Comparison of ENCODE assay signal across 22 cellular contexts in the genomic region with DNA sequence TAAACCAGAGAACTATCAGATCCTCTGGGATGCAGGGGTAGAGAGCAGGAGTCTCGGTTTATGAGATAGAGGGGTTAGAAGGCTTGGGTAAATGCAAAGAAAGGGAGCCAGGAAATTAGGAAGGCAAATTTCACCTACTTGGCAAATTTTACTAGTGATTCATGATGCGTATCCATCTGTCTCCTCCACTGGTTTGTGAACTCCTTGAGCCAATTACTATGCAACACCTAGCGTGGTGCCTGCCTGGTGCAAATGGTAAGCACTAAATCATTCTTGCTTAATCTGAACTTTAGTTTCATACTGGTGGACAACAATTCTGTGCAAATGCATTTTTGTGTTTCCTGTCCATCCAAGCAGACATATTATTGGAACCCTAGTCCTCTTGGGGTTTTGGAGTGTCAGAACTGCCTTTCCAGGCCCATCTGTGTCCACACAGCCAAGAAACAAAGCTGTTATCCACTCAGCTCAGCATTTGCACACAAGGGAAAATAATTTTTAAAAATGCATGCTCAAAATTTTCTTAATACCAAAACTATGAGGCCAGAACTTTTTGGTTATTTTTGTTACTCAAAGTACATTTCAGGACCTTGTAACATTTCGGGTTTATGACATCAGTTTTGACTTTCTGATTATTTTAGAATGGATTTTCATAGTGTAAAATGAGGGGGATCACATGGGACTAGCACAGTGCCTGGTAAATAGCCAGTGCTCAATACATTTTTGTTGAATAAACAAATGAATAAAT. TPM values are rescaled to one million over a fixed set of nuclear protein-coding genes. Genes with fewer than 3 reads are reported as not detected.
DNase-seq lines count a peak whose midpoint lies in the region; ATAC-seq and TF ChIP-seq lines count a peak whose summit lies in the region.
"Had no signal": no experiment of that assay in that cellular context is flagged by ENCODE, and none has a peak within 500 bp of the region (broad histone marks: within the 10 kb centered on the region; RNA-seq: fewer than 3 reads in every experiment).

No MANE protein-coding gene starts in this region.

- no peak overlapping the region for H2AFZ ChIP-seq in GM23338
- no peak overlapping the region for H2AFZ ChIP-seq in MM.1S (ENCODE audit: low read length)

- no peak overlapping the region for H3K27ac ChIP-seq in GM23338 (ENCODE audit: low read depth)
- H3K27ac ChIP-seq in tibial nerve: no peak overlapping the region
- no peak overlapping the region for H3K27ac ChIP-seq in MM.1S (ENCODE audit: low read length)
- H3K27ac ChIP-seq: epithelial cell of prostate had no signal

- H3K4me3 Mint-ChIP-seq in GM23338: no peak overlapping the region
- H3K4me3 Mint-ChIP-seq in glutamatergic neuron (ENCODE audit: unreplicated experiment): peak overlapping the region; percentile 75
- H3K4me3 Mint-ChIP-seq: CD8-positive, alpha-beta T cell; naive thymus-derived CD4-positive, alpha-beta T cell had no signal

- whole genome bisulfite sequencing in tibial nerve, 2 donors: 70 to 71% methylated on average over 4 of the region's 4 CpGs

- no peak for TF ChIP-seq EP300 in tibial nerve (IDR thresholded peaks at IDR 0.05)

- H3K9me3 ChIP-seq in tibial nerve (no peaks in the 10 kb centered on the region), MM.1S (replicated peaks; ENCODE audit: insufficient read depth, low read length) (no peaks in the 10 kb centered on the region)
- H3K9me3 ChIP-seq: ascending aorta had no signal

- in situ Hi-C loops in Caki2 (cut with HindIII; ENCODE audit: low pct_unique_long_range_greater_than_20kb, low sequenced_read_pairs): no loop called here

- H3K27me3 Mint-ChIP-seq in GM23338 (ENCODE audit: insufficient read depth, low read depth, poor library complexity) (no peaks in the 10 kb centered on the region), glutamatergic neuron (ENCODE audit: unreplicated experiment) (peaks cover 4% of the 10 kb centered on the region)

- no peak for ATAC-seq in GM23338
- no peak for ATAC-seq in HG03469 (IDR thresholded peaks at IDR 0.05; ENCODE audit: unreplicated experiment)
- ATAC-seq: CD8-positive, alpha-beta T cell; K562; naive thymus-derived CD4-positive, alpha-beta T cell had no signal

- no peaks in the 10 kb centered on the region for H3K79me2 ChIP-seq in GM23338 (replicated peaks; ENCODE audit: insufficient read depth)
- H3K79me2 ChIP-seq in MM.1S (ENCODE audit: low read length): no peaks in the 10 kb centered on the region

- peak overlapping the region; percentile 6; the same call in 1 of the 2 replicates for H3K4me2 ChIP-seq in GM23338
- no peak overlapping the region for H3K4me2 ChIP-seq in MM.1S (ENCODE audit: low read depth, low read length)
- H3K4me2 ChIP-seq: smooth muscle cell had no signal

- H3K9me3 Mint-ChIP-seq in GM23338 (no peaks in the 10 kb centered on the region), glutamatergic neuron (ENCODE audit: unreplicated experiment) (peaks cover 8% of the 10 kb centered on the region)
- H3K9me3 Mint-ChIP-seq: CD8-positive, alpha-beta T cell; naive thymus-derived CD4-positive, alpha-beta T cell had no signal

- H3K27me3 ChIP-seq in GM23338 (ENCODE audit: insufficient read depth) (no peaks in the 10 kb centered on the region), tibial nerve (no peaks in the 10 kb centered on the region), MM.1S (replicated peaks; ENCODE audit: insufficient read depth, low read length) (no peaks in the 10 kb centered on the region)
- H3K27me3 ChIP-seq: ascending aorta had no signal

- no peak overlapping the region for H3K4me3 ChIP-seq in GM23338
- no peak overlapping the region for H3K4me3 ChIP-seq in tibial nerve
- H3K4me3 ChIP-seq in MM.1S (ENCODE audit: low read length): no peak overlapping the region
- H3K4me3 ChIP-seq: ascending aorta, K562, lung, smooth muscle cell had no signal

- TF ChIP-seq CTCF in GM23338 (conservative IDR thresholded peaks at IDR 0.05; ENCODE audit: low read depth in 2 of 2) (no peak), glutamatergic neuron (IDR thresholded peaks at IDR 0.05; ENCODE audit: partially characterized antibody, unreplicated experiment) (no peak), tibial nerve (IDR thresholded peaks at IDR 0.05) (no peak), MM.1S (IDR thresholded peaks at IDR 0.05; ENCODE audit: low read length) (no peak)

- H3K4me1 ChIP-seq in GM23338 (ENCODE audit: insufficient read depth): peaks cover 28% of the 10 kb centered on the region
- H3K4me1 ChIP-seq in tibial nerve: peaks cover 0 to 6% (median 0%) of the 10 kb centered on the region in 4 donors
- H3K4me1 ChIP-seq in MM.1S (ENCODE audit: low read length): no peaks in the 10 kb centered on the region

- H3K4me1 Mint-ChIP-seq in GM23338: peaks cover 23% of the 10 kb centered on the region
- peaks cover 49% of the 10 kb centered on the region for H3K4me1 Mint-ChIP-seq in glutamatergic neuron (ENCODE audit: low read depth, unreplicated experiment)

- H3K36me3 ChIP-seq in GM23338 (ENCODE audit: insufficient read depth): no peaks in the 10 kb centered on the region
- no peaks in the 10 kb centered on the region for H3K36me3 ChIP-seq in tibial nerve
- no peaks in the 10 kb centered on the region for H3K36me3 ChIP-seq in MM.1S (replicated peaks; ENCODE audit: insufficient read depth, low read length)
- H3K36me3 ChIP-seq: ascending aorta had no signal

- H3K9ac ChIP-seq in MM.1S (ENCODE audit: low read length): no peak overlapping the region

- no peaks in the 10 kb centered on the region for H3K36me3 Mint-ChIP-seq in GM23338 (ENCODE audit: low read depth)
- H3K36me3 Mint-ChIP-seq in glutamatergic neuron (ENCODE audit: unreplicated experiment): no peaks in the 10 kb centered on the region
- H3K36me3 Mint-ChIP-seq: CD8-positive, alpha-beta T cell; naive thymus-derived CD4-positive, alpha-beta T cell had no signal

- DNase-seq in Caki2 (ENCODE audit: low read depth) (peak; percentile 71), GM23338 (ENCODE audit: low spot score) (no peak), astrocyte of the hippocampus (ENCODE audit: low read depth, low spot score) (peak; percentile 4), glutamatergic neuron (no peak), tibial nerve (ENCODE audit: low spot score in 2 of 2) (no peak), MM.1S (no peak), NCI-H1048 (lab: John Stamatoyannopoulos, UW) (no peak)
- DNase-seq: activated naive CD4-positive, alpha-beta T cell treated with Interleukin-2 at 50 U/mL for 16 hours; CD8-positive, alpha-beta T cell; dermis blood vessel endothelial cell; EL; HCEC 1CT; head of caudate nucleus; naive thymus-derived CD4-positive, alpha-beta T cell; NCI-H1105 treated with DMSO at 0.1 percent for 48 hours; stimulated activated CD4-positive, alpha-beta T cell treated with anti-CD3 and anti-CD28 coated beads, Interleukin-4, amount 100 ng/mL, for 24 hours had no signal

- H3K27ac Mint-ChIP-seq in GM23338 (no peak overlapping the region), glutamatergic neuron (ENCODE audit: unreplicated experiment) (peak overlapping the region; percentile 80)
- H3K27ac Mint-ChIP-seq: CD8-positive, alpha-beta T cell; naive thymus-derived CD4-positive, alpha-beta T cell had no signal

- TF ChIP-seq POLR2A in tibial nerve (IDR thresholded peaks at IDR 0.05): no peak

- H3K9me2 ChIP-seq in GM23338 (ENCODE audit: insufficient read depth): no peaks in the 10 kb centered on the region
- no peaks in the 10 kb centered on the region for H3K9me2 ChIP-seq in MM.1S (replicated peaks; ENCODE audit: insufficient read depth, low read length)

- H4K20me1 ChIP-seq in GM23338 (replicated peaks; ENCODE audit: insufficient read depth) (no peaks in the 10 kb centered on the region), MM.1S (ENCODE audit: insufficient read depth, low read length) (no peaks in the 10 kb centered on the region)

- no peaks in the 10 kb centered on the region for H3F3A ChIP-seq in GM23338 (replicated peaks; ENCODE audit: low read depth)
- H3F3A ChIP-seq in MM.1S (ENCODE audit: insufficient read depth, low read length): no peaks in the 10 kb centered on the region

TF ChIP-seq in GM23338, 12 proteins besides CTCF, POLR2A, EP300 and RAD21 (continues in another document):
- TF ChIP-seq CREB1 (CRISPR knock-in tag; IDR thresholded peaks at IDR 0.05; ENCODE audit: low read depth) (no peak), ZNF114 (CRISPR knock-in tag; IDR thresholded peaks at IDR 0.05) (no peak), NANOG (IDR thresholded peaks at IDR 0.05; ENCODE audit: borderline replicate concordance) (no peak)

RNA-seq across cellular contexts. Expression of a gene that starts 5.2 kb away (rescaled TPM):
- 0.07 TPM in 1 of 2 replicates, not detected in the other for total RNA-seq in Caki2 (2014; rRNA removed; shearing (Covaris generic); ENCODE audit: low replicate concordance)
- 3.6 and 4.0 TPM in 2 replicates for total RNA-seq in GM23338 (2014; rRNA removed; shearing (Covaris generic))
- 0.85 and 1.5 TPM in 2 replicates for polyA plus RNA-seq in GM23338 (2016; fragmentation: Nextera tagmentation; extraction: Ambion mirVana)
- total RNA-seq in glutamatergic neuron (ENCODE audit: unreplicated experiment) (2.9 TPM), tibial nerve (not detected)
- total RNA-seq: CD8-positive, alpha-beta T cell; K562; naive thymus-derived CD4-positive, alpha-beta T cell had no signal
- polyA plus RNA-seq: K562; naive thymus-derived CD4-positive, alpha-beta T cell had no signal

Comparison
In these comparisons a context has a peak if more than half of its experiments do, and no peak if none do; other contexts are left out.
1. DNase-seq: peak in Caki2 (single experiment) and astrocyte of the hippocampus (single experiment); none in GM23338 (single experiment), glutamatergic neuron (single experiment), tibial nerve (0 of 2), MM.1S (single experiment) and NCI-H1048 (single experiment).